ENCODE assay signal across 21 cellular contexts in the genomic region with DNA sequence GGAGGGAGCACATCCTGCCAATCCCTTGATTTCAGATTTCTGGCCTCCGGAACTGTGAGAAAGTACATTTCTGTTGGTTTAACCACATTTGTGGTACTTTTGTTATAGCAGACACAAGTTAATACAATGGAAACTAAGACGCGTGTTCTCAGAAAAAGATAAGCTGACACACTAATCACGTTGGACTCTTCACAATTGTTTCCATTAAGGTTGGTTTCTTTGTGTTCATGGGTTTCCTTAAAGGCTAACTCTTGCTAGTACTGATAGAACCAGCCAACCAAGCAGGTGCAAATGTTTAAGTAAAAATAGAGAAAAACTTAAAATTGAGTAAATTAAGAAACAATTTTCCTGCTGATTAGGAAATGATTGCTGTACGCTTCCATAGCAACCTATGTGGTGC.
"Had no signal": no experiment of that assay in that cellular context is flagged by ENCODE, and none has a peak within 500 bp of the region (broad histone marks: within the 10 kb centered on the region; RNA-seq: fewer than 3 reads in every experiment).

No MANE protein-coding gene starts in this region.

- ATAC-seq: lower lobe of right lung; naive thymus-derived CD8-positive, alpha-beta T cell; stimulated activated naive B cell treated with anti-CD40 and anti-IgM and Interleukin-4, amounts not matched to agents 10 μg/mL and 1 μg/mL and 100 μg/mL, for 72 hours had no signal

- H3K4me3 Mint-ChIP-seq: naive thymus-derived CD8-positive, alpha-beta T cell; nephron progenitor cell; stimulated activated naive B cell treated with anti-CD40 and anti-IgM and Interleukin-4, amounts not matched to agents 10 μg/mL and 1 μg/mL and 100 μg/mL, for 72 hours; type B pancreatic cell had no signal

- DNase-seq: cortex of kidney; effector CD4-positive, alpha-beta T cell; foreskin fibroblast; gastrocnemius medialis; head of caudate nucleus; left ventricle myocardium superior; lower lobe of right lung; naive thymus-derived CD8-positive, alpha-beta T cell; nephron progenitor cell; nucleus accumbens; posterior cingulate gyrus; psoas muscle; right cardiac atrium; sigmoid colon; stimulated activated CD4-positive, alpha-beta T cell treated with anti-CD3 and anti-CD28 coated beads, Interleukin-2, amount 100 ng/mL, for 24 hours; stimulated activated CD4-positive, alpha-beta T cell treated with anti-CD3 and anti-CD28 coated beads, Interleukin-4, amount 100 ng/mL, for 4 hours; stimulated activated naive B cell treated with anti-CD40 and anti-IgM and Interleukin-4, amounts not matched to agents 10 μg/mL and 1 μg/mL and 100 μg/mL, for 72 hours; substantia nigra; testis; tibial artery had no signal

- H3K36me3 Mint-ChIP-seq: type B pancreatic cell had no signal

- H3K9me3 ChIP-seq: gastrocnemius medialis, lower lobe of right lung, psoas muscle, sigmoid colon, testis, tibial artery had no signal

- H3K4me1 Mint-ChIP-seq: naive thymus-derived CD8-positive, alpha-beta T cell; stimulated activated naive B cell treated with anti-CD40 and anti-IgM and Interleukin-4, amounts not matched to agents 10 μg/mL and 1 μg/mL and 100 μg/mL, for 72 hours had no signal

- H3K27ac Mint-ChIP-seq: naive thymus-derived CD8-positive, alpha-beta T cell; nephron progenitor cell; stimulated activated naive B cell treated with anti-CD40 and anti-IgM and Interleukin-4, amounts not matched to agents 10 μg/mL and 1 μg/mL and 100 μg/mL, for 72 hours; type B pancreatic cell had no signal
